8 cellular contexts compared by ENCODE assay signal in genomic region chr21:14737922-14738321, GRCh38.
DNase-seq lines count a peak whose midpoint lies in the region; ATAC-seq and TF ChIP-seq lines count a peak whose summit lies in the region.

No MANE protein-coding gene starts in this region.

- in situ Hi-C loops in mammary epithelial cell (cut with MboI; ENCODE audit: low sequenced_read_pairs in 2 of 2), result loop anchor here in 1 of 2 donors (25.0 kb wide), 1 partner anchor 301 kb away; no protein-coding TSS in a partner anchor

- H3K4me2 ChIP-seq in mammary epithelial cell (ENCODE audit: insufficient read depth, low read depth, low read length), result no peak overlapping the region

- no peak overlapping the region for H3K4me3 ChIP-seq in SJCRH30
- H3K4me3 ChIP-seq in mammary epithelial cell (replicated peaks in 1 of 3; ENCODE audit: insufficient read depth in 1 of 3, low read depth in 2 of 3, low read length in 3 of 3), result no peak overlapping the region
- H3K4me3 ChIP-seq in liver (ENCODE audit: low read depth in 1 of 3, low read length in 3 of 3), result no peak overlapping the region

- H3K36me3 ChIP-seq in SJCRH30 (no peaks in the 10 kb centered on the region), mammary epithelial cell (ENCODE audit: insufficient read depth, low read length) (no peaks in the 10 kb centered on the region), liver (ENCODE audit: control insufficient read depth in 4 of 4, insufficient read depth in 3 of 4, low read depth in 1 of 4, low read length in 3 of 4) (no peaks in the 10 kb centered on the region)

- H3K9ac ChIP-seq in mammary epithelial cell (ENCODE audit: insufficient read depth, low read length), result no peak overlapping the region
- no peak overlapping the region for H3K9ac ChIP-seq in liver (ENCODE audit: low read depth in 1 of 2, low read length in 2 of 2)

- intact Hi-C loops in activated CD4-positive, alpha-beta T cell treated with anti-CD3 and anti-CD28 coated beads for 36 hours (cut with DNase I, micrococcal nuclease), result loop anchor here (1.0 to 10.0 kb wide), 8 partner anchors 106 to 356 kb away; partner anchors contain the start of genes SAMSN1 (in 2 of the 2) and HSPA13 (in 1 of the 2)
- intact Hi-C loops in mammary epithelial cell (cut with micrococcal nuclease), result loop anchor here (1.0 to 10.0 kb wide), 3 partner anchors 286 to 483 kb away; no protein-coding TSS in a partner anchor

- ATAC-seq in activated CD4-positive, alpha-beta T cell treated with anti-CD3 and anti-CD28 coated beads for 36 hours, result peak; percentile 68

- H3K27me3 ChIP-seq in SJCRH30 (no peaks in the 10 kb centered on the region), mammary epithelial cell (ENCODE audit: insufficient read depth, low read length) (no peaks in the 10 kb centered on the region), liver (ENCODE audit: control insufficient read depth in 4 of 4, insufficient read depth in 4 of 4, low read length in 3 of 4) (no peaks in the 10 kb centered on the region)

- DNase-seq in activated CD4-positive, alpha-beta T cell treated with anti-CD3 and anti-CD28 coated beads for 36 hours, result peak; percentile 53
- no peak for DNase-seq in activated CD4-positive, alpha-beta T cell treated with anti-CD3 and anti-CD28 coated beads for 1 hour
- DNase-seq in HT-29 (ENCODE audit: low spot score) (peak; percentile 50), SJCRH30 (peak; percentile 45 to 78), mammary epithelial cell (peak; percentile 44), stromal cell of bone marrow (ENCODE audit: low read depth) (peak; percentile 23), DMS79 (lab: John Stamatoyannopoulos, UW) (no peak)

- TF ChIP-seq RAD21 in liver (IDR thresholded peaks at IDR 0.05), result peak; percentile 82 to 84

- H3K27ac ChIP-seq in SJCRH30, result no peak overlapping the region
- no peak overlapping the region for H3K27ac ChIP-seq in mammary epithelial cell (ENCODE audit: insufficient read depth, low read depth, low read length)
- H3K27ac ChIP-seq in liver (ENCODE audit: low read depth in 1 of 2, low read length in 2 of 2), result no peak overlapping the region

- WGBS in mammary epithelial cell (ENCODE audit: low coverage, missing lambda C conversion rate), result 17% methylated on average over 6 of the region's 6 CpGs
- 22% methylated on average over 6 of the region's 6 CpGs for WGBS in liver

- H3K4me1 ChIP-seq in SJCRH30 (no peaks in the 10 kb centered on the region), mammary epithelial cell (ENCODE audit: insufficient read depth, low read length) (peaks cover 10% of the 10 kb centered on the region), liver (ENCODE audit: control insufficient read depth in 4 of 4, insufficient read depth in 4 of 4, low read length in 3 of 4) (no peaks in the 10 kb centered on the region)

- H3K36me3 Mint-ChIP-seq in activated CD4-positive, alpha-beta T cell treated with anti-CD3 and anti-CD28 coated beads for 36 hours (ENCODE audit: low read depth), result no peaks in the 10 kb centered on the region

- peaks cover 31% of the 10 kb centered on the region for H3K4me1 Mint-ChIP-seq in activated CD4-positive, alpha-beta T cell treated with anti-CD3 and anti-CD28 coated beads for 36 hours

- POLR2A ChIA-PET in activated CD4-positive, alpha-beta T cell treated with anti-CD3 and anti-CD28 coated beads for 36 hours (lab: Charles Lee), result no interaction called here

- TF ChIP-seq CTCF in mammary epithelial cell (conservative IDR thresholded peaks at IDR 0.05 in 1 of 2, IDR thresholded peaks at IDR 0.05 in 1 of 2; ENCODE audit: extremely low read depth in 1 of 2, insufficient read depth in 1 of 2, low read depth in 1 of 2, low read length in 2 of 2) (peak; percentile 74 to 75), liver (IDR thresholded peaks at IDR 0.05; ENCODE audit: low read depth, low read length, missing input control) (peak; percentile 64)

- H3K9me3 ChIP-seq in SJCRH30 (replicated peaks), result no peaks in the 10 kb centered on the region
- H3K9me3 ChIP-seq in mammary epithelial cell (replicated peaks; ENCODE audit: insufficient read depth, low read length), result no peaks in the 10 kb centered on the region
- no peaks in the 10 kb centered on the region for H3K9me3 ChIP-seq in liver (ENCODE audit: control insufficient read depth in 4 of 4, low read length in 3 of 4)

- H2AFZ ChIP-seq in mammary epithelial cell (ENCODE audit: low read depth, low read length), result no peak overlapping the region

- CTCF ChIA-PET in activated CD4-positive, alpha-beta T cell treated with anti-CD3 and anti-CD28 coated beads for 36 hours (lab: Charles Lee), result interaction anchor here (0.5 to 3.0 kb wide), 23 partner anchors 9 to 377 kb away, joined by 3 to 10 read pairs (median 4); no protein-coding TSS in a partner anchor
- CTCF ChIA-PET in mammary epithelial cell (lab: Charles Lee; ENCODE audit: low non-redundant PET), result interaction anchor here (0.5 to 0.6 kb wide), 2 partner anchors 234 to 428 kb away, joined by 5 read pairs; no protein-coding TSS in a partner anchor

- no peak overlapping the region for H3K27ac Mint-ChIP-seq in activated CD4-positive, alpha-beta T cell treated with anti-CD3 and anti-CD28 coated beads for 36 hours

- H3K79me2 ChIP-seq in mammary epithelial cell (ENCODE audit: insufficient read depth, low read length), result no peaks in the 10 kb centered on the region

- dilution Hi-C loops in mammary epithelial cell (cut with HindIII; ENCODE audit: low sequenced_read_pairs), result no loop called here

- BruUV-seq in mammary epithelial cell (replicated peaks; lab: Mats Ljungman, UMichigan), result no TSS peak

- no peaks in the 10 kb centered on the region for H3K27me3 Mint-ChIP-seq in activated CD4-positive, alpha-beta T cell treated with anti-CD3 and anti-CD28 coated beads for 36 hours

- no peak overlapping the region for H3K4me3 Mint-ChIP-seq in activated CD4-positive, alpha-beta T cell treated with anti-CD3 and anti-CD28 coated beads for 36 hours

- H3K9me3 Mint-ChIP-seq in activated CD4-positive, alpha-beta T cell treated with anti-CD3 and anti-CD28 coated beads for 36 hours (ENCODE audit: low read depth), result no peaks in the 10 kb centered on the region

- H4K20me1 ChIP-seq in mammary epithelial cell (ENCODE audit: insufficient read depth, low read length), result no peaks in the 10 kb centered on the region

TF ChIP-seq in liver, 16 proteins besides CTCF, POLR2A, EP300 and RAD21:
- TF ChIP-seq REST (IDR thresholded peaks at IDR 0.05), result no peak
- TF ChIP-seq HNF4G (IDR thresholded peaks at IDR 0.05), result no peak
- TF ChIP-seq NR2F2 (IDR thresholded peaks at IDR 0.05), result no peak
- no peak for TF ChIP-seq FOXA2 (IDR thresholded peaks at IDR 0.05)
- TF ChIP-seq FOXA1 (IDR thresholded peaks at IDR 0.05), result no peak
- TF ChIP-seq RXRA (IDR thresholded peaks at IDR 0.05), result no peak
- no peak for TF ChIP-seq ATF3 (IDR thresholded peaks at IDR 0.05)
- no peak for TF ChIP-seq JUND (IDR thresholded peaks at IDR 0.05)
- TF ChIP-seq MAX (IDR thresholded peaks at IDR 0.05), result no peak

Comparison
In these comparisons a context has a peak if more than half of its experiments do, and no peak if none do; other contexts are left out.
1. DNase-seq: peak in activated CD4-positive, alpha-beta T cell treated with anti-CD3 and anti-CD28 coated beads for 36 hours (single experiment), HT-29 (single experiment), SJCRH30 (2 of 2), mammary epithelial cell (single experiment) and stromal cell of bone marrow (single experiment); none in activated CD4-positive, alpha-beta T cell treated with anti-CD3 and anti-CD28 coated beads for 1 hour (single experiment) and DMS79 (single experiment).